In the genomic region with DNA sequence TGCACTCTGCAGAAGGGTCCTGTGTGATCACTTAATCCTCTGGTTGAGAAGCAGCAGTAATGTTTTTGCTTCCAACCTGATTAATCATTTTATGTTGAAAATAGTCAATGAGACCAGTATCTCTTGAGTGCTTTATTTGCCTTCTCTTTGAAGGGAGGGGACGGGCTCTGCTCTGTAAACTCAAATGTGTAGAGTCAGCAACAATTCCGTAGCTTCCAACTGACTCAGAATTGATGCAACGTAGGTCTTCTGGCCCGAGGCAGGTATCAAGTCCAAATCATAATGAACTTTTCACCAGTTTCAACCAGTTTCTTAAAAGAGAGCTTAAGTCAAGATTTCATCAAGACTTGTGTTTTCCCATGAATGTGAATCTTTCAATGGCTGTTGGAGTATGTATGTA, we compare ENCODE assay signal across 18 cellular contexts. TPM values are rescaled to one million over a fixed set of nuclear protein-coding genes. Genes with fewer than 3 reads are reported as not detected.
A peak's percentile ranks its signal among the peaks of the same experiment; 100 is the strongest.
DNase-seq lines count a peak whose midpoint lies in the region; ATAC-seq, FAIRE-seq and TF ChIP-seq lines count a peak whose summit lies in the region.
"Had no signal": no experiment of that assay in that cellular context is flagged by ENCODE, and none has a peak within 500 bp of the region (broad histone marks: within the 10 kb centered on the region; RNA-seq: fewer than 3 reads in every experiment).

No MANE protein-coding gene starts in this region.

- no CpG with 5 or more reads among the region's 4 CpGs for WGBS in IMR-90 (ENCODE audit: extremely low coverage in 2 of 2, insufficient read length in 1 of 2), 2 experiments
- WGBS in K562 (ENCODE audit: insufficient coverage, low coverage, missing lambda C conversion rate), result 93% methylated on average over 4 of the region's 4 CpGs
- 67% methylated on average over 4 of the region's 4 CpGs for WGBS in hepatocyte (ENCODE audit: low lambda C conversion rate, missing lambda C conversion rate)

- H3K4me1 ChIP-seq in IMR-90 (ENCODE audit: control insufficient read depth, insufficient read depth, low read length) (no peaks in the 10 kb centered on the region), K562 (replicated peaks in 1 of 2; ENCODE audit: control insufficient read depth in 2 of 2, insufficient read depth in 2 of 2, low read length in 2 of 2) (no peaks in the 10 kb centered on the region; a peak in 1 of 5 replicates), hepatocyte (ENCODE audit: insufficient read depth) (no peaks in the 10 kb centered on the region)

- peak overlapping the region; percentile 17 for H3K27ac Mint-ChIP-seq in memory B cell
- H3K27ac Mint-ChIP-seq: CD4-positive, CD25-positive, alpha-beta regulatory T cell; HFFc6 had no signal

- no peak overlapping the region for H2AK9ac ChIP-seq in IMR-90 (replicated peaks; ENCODE audit: low read depth, low read length, poor library complexity)

- TF ChIP-seq CTCF in IMR-90 (conservative IDR thresholded peaks at IDR 0.05; ENCODE audit: low read depth, low read length) (no peak), K562 (IDR thresholded peaks at IDR 0.05 in 2 of 3, conservative IDR thresholded peaks at IDR 0.05 in 1 of 3; ENCODE audit: insufficient read depth in 2 of 3, low read depth in 1 of 3, low read length in 3 of 3) (no peak), hepatocyte (IDR thresholded peaks at IDR 0.05; ENCODE audit: poor library complexity) (no peak)

- dilution Hi-C loops in IMR-90 (cut with HindIII; ENCODE audit: low sequenced_read_pairs, unreplicated experiment), result no loop called here

- no peak for FAIRE-seq in K562 (lab: Jason Lieb, UNC)
- FAIRE-seq: GM12878, GM18507 had no signal

- H3K4me3 ChIP-seq in IMR-90 (ENCODE audit: insufficient read depth, low read depth, low read length), result no peak overlapping the region
- H3K4me3 ChIP-seq in K562, result no peak overlapping the region
- no peak overlapping the region for H3K4me3 ChIP-seq in hepatocyte
- H3K4me3 ChIP-seq: BLaER1, GM12878 had no signal

- H3K9ac ChIP-seq in IMR-90 (ENCODE audit: low read depth, low read length) (no peak overlapping the region), K562 (ENCODE audit: insufficient read depth in 1 of 2, low read depth in 2 of 2, low read length in 2 of 2) (no peak overlapping the region)
- H3K9ac ChIP-seq: BLaER1 had no signal

- TF ChIP-seq RAD21 in IMR-90 (IDR thresholded peaks at IDR 0.05; ENCODE audit: low read length) (no peak), K562 (CRISPR knock-in tag; conservative IDR thresholded peaks at IDR 0.05 in 1 of 2, IDR thresholded peaks at IDR 0.05 in 1 of 2) (no peak)

- POLR2A ChIA-PET in IMR-90 (lab: Charles Lee; ENCODE audit: unreplicated experiment), result no interaction called here
- POLR2A ChIA-PET in K562 (lab: Yijun Ruan, JAX), result interaction anchor here (0.6 kb wide), 1 partner anchor 13 kb away, joined by 3 read pairs; no protein-coding TSS in a partner anchor

- DNase-seq in IMR-90 (no peak), K562 (ENCODE audit: extremely low read depth in 1 of 4, low spot score in 3 of 4) (no peak), hepatocyte (ENCODE audit: low spot score) (peak; percentile 53), memory B cell (ENCODE audit: low spot score in 2 of 2) (no peak), A172 (ENCODE audit: low spot score) (no peak), midbrain (lab: John Stamatoyannopoulos, UW) (no peak), NCI-H524 treated with DMSO at 0.1 percent for 48 hours (lab: John Stamatoyannopoulos, UW) (no peak)
- DNase-seq in activated naive CD4-positive, alpha-beta T cell (lab: John Stamatoyannopoulos, UW), result no peak
- DNase-seq: AML-193; Calu3; CD4-positive, CD25-positive, alpha-beta regulatory T cell; DMS 273 treated with DMSO at 0.1 percent for 48 hours; DMS79; HCEC 1CT; HFFc6 had no signal

- H3K23ac ChIP-seq in IMR-90 (ENCODE audit: low read depth, low read length), result no peak overlapping the region

- H3K4ac ChIP-seq in IMR-90 (ENCODE audit: low read depth, low read length), result no peak overlapping the region

- H3K79me1 ChIP-seq in IMR-90 (ENCODE audit: low read depth in 1 of 2, low read length in 2 of 2), result peaks cover 15 to 17% of the 10 kb centered on the region in 2 experiments

- BruUV-seq in IMR-90 (replicated peaks; lab: Mats Ljungman, UMichigan), result no TSS peak
- no TSS peak for BruUV-seq in K562 (replicated peaks; lab: Mats Ljungman, UMichigan)

- no peak overlapping the region for H4K5ac ChIP-seq in IMR-90 (ENCODE audit: low read depth, low read length)

- H3K4me2 ChIP-seq in IMR-90 (ENCODE audit: low read depth, low read length) (no peak overlapping the region), K562 (ENCODE audit: insufficient read depth, low read length) (no peak overlapping the region), hepatocyte (no peak overlapping the region)
- H3K4me2 ChIP-seq: BLaER1 had no signal

- peaks cover 17% of the 10 kb centered on the region for H3K36me3 Mint-ChIP-seq in memory B cell

- H3K27me3 Mint-ChIP-seq in memory B cell, result no peaks in the 10 kb centered on the region
- H3K27me3 Mint-ChIP-seq: CD4-positive, CD25-positive, alpha-beta regulatory T cell had no signal

- TF ChIP-seq EP300 in K562 (IDR thresholded peaks at IDR 0.05; ENCODE audit: low read length), result no peak

- TF ChIP-seq POLR2A in IMR-90 (IDR thresholded peaks at IDR 0.05; ENCODE audit: low read depth, low read length), result no peak
- no peak for TF ChIP-seq POLR2A in K562 (conservative IDR thresholded peaks at IDR 0.05)

- CTCF ChIA-PET in IMR-90 (lab: Yijun Ruan, JAX), result no interaction called here
- CTCF ChIA-PET in K562 (lab: Yijun Ruan, JAX; ENCODE audit: low intra/inter-chr PET ratio), result no interaction called here

- H3K9me3 ChIP-seq in IMR-90 (ENCODE audit: control insufficient read depth, insufficient read depth, low read length) (no peaks in the 10 kb centered on the region), K562 (replicated peaks; ENCODE audit: control insufficient read depth, insufficient read depth, low read depth, low read length) (no peaks in the 10 kb centered on the region), hepatocyte (ENCODE audit: low read depth) (no peaks in the 10 kb centered on the region)
- H3K9me3 ChIP-seq: BLaER1 had no signal

- peaks cover 3% of the 10 kb centered on the region; the same call in 1 of the 2 replicates for H3K9me1 ChIP-seq in IMR-90 (ENCODE audit: insufficient read depth, low read length)
- no peaks in the 10 kb centered on the region for H3K9me1 ChIP-seq in K562 (ENCODE audit: control insufficient read depth, insufficient read depth, low read length)

- H2BK15ac ChIP-seq in IMR-90 (ENCODE audit: low read depth, low read length), result no peak overlapping the region

- H3K36me3 ChIP-seq in IMR-90 (ENCODE audit: control insufficient read depth, insufficient read depth, low read length) (peaks cover 23% of the 10 kb centered on the region), K562 (ENCODE audit: control insufficient read depth, insufficient read depth, low read length) (peaks cover 68% of the 10 kb centered on the region), hepatocyte (replicated peaks; ENCODE audit: insufficient read depth, low read depth) (no peaks in the 10 kb centered on the region)

- no peak overlapping the region for H3K14ac ChIP-seq in IMR-90 (replicated peaks; ENCODE audit: low read depth, low read length)

- no peak overlapping the region for H2BK5ac ChIP-seq in IMR-90 (ENCODE audit: low read depth, low read length, poor library complexity, severe bottlenecking)

- H3K27me3 ChIP-seq in IMR-90 (ENCODE audit: control insufficient read depth, insufficient read depth, low read length) (no peaks in the 10 kb centered on the region), K562 (ENCODE audit: control insufficient read depth in 2 of 2, insufficient read depth in 2 of 2, low read length in 2 of 2) (no peaks in the 10 kb centered on the region), hepatocyte (no peaks in the 10 kb centered on the region)
- H3K27me3 ChIP-seq: BLaER1 had no signal

- H3K27ac ChIP-seq in IMR-90 (ENCODE audit: insufficient read depth, low read length), result no peak overlapping the region
- H3K27ac ChIP-seq in K562 (ENCODE audit: extremely low read depth, low read depth, low read length), result no peak overlapping the region
- H3K27ac ChIP-seq in hepatocyte, result peak overlapping the region; percentile 83
- H3K27ac ChIP-seq: BLaER1 had no signal

- in situ Hi-C loops in IMR-90 (cut with MboI; ENCODE audit: low sequenced_read_pairs) (loop anchor here (25.0 kb wide), 1 partner anchor 218 kb away; no protein-coding TSS in a partner anchor), K562 (cut with MboI) (no loop called here)

- H3K4me3 Mint-ChIP-seq in memory B cell, result no peak overlapping the region
- H3K4me3 Mint-ChIP-seq: CD4-positive, CD25-positive, alpha-beta regulatory T cell; HFFc6 had no signal

- no peak for ATAC-seq in IMR-90 (ENCODE audit: low read depth)
- no peak for ATAC-seq in K562
- no peak for ATAC-seq in memory B cell (ENCODE audit: low read depth)
- ATAC-seq: GM12878 had no signal

- no peak overlapping the region for H4K8ac ChIP-seq in IMR-90 (ENCODE audit: low read depth in 2 of 2, low read length in 2 of 2)

- no peaks in the 10 kb centered on the region for H3K4me1 Mint-ChIP-seq in memory B cell

- intact Hi-C loops in IMR-90 (cut with micrococcal nuclease), result no loop called here
- intact Hi-C loops in K562 (cut with micrococcal nuclease), result no loop called here

- H2BK20ac ChIP-seq in IMR-90 (ENCODE audit: low read depth, low read length), result no peak overlapping the region

- H2AFZ ChIP-seq in IMR-90 (replicated peaks; ENCODE audit: low read length, poor library complexity) (no peak overlapping the region), K562 (ENCODE audit: low read depth, low read length) (no peak overlapping the region), hepatocyte (no peak overlapping the region)

- H3K9me3 Mint-ChIP-seq in memory B cell, result no peaks in the 10 kb centered on the region
- H3K9me3 Mint-ChIP-seq: CD4-positive, CD25-positive, alpha-beta regulatory T cell; HFFc6 had no signal

- no peak overlapping the region for H4K91ac ChIP-seq in IMR-90 (ENCODE audit: insufficient read depth, low read depth, low read length)

- no peaks in the 10 kb centered on the region for H3K79me2 ChIP-seq in K562 (ENCODE audit: control insufficient read depth, insufficient read depth, low read length)
- no peaks in the 10 kb centered on the region for H3K79me2 ChIP-seq in hepatocyte

- H4K20me1 ChIP-seq in IMR-90 (ENCODE audit: insufficient read depth, low read length), result no peaks in the 10 kb centered on the region; the same call in 1 of the 2 replicates
- no peaks in the 10 kb centered on the region; the same call in 1 of the 2 replicates for H4K20me1 ChIP-seq in K562 (replicated peaks; ENCODE audit: control insufficient read depth, insufficient read depth, low read length)
- no peaks in the 10 kb centered on the region for H4K20me1 ChIP-seq in hepatocyte (ENCODE audit: insufficient read depth, poor library complexity, severe bottlenecking)

- H2BK120ac ChIP-seq in IMR-90 (ENCODE audit: low read depth, low read length), result no peak overlapping the region

- H3K56ac ChIP-seq in IMR-90 (ENCODE audit: extremely low read depth, insufficient read depth, low read length), result no peak overlapping the region

- H3K9me2 ChIP-seq in hepatocyte (replicated peaks; ENCODE audit: insufficient read depth), result no peaks in the 10 kb centered on the region

- no peak overlapping the region for H2AK5ac ChIP-seq in IMR-90 (ENCODE audit: low read depth, low read length)

- no peak overlapping the region for H3K18ac ChIP-seq in IMR-90 (ENCODE audit: low read depth, low read length)

RNA-seq across cellular contexts. Expression of a gene that starts 26.3 kb away (rescaled TPM):
- total RNA-seq in IMR-90 (2012; rRNA removed), result 9.7 and 12.9 TPM in 2 replicates
- polyA plus RNA-seq in IMR-90 (2012; rRNA removed), result 47.7 and 55.0 TPM in 2 replicates
- 54.2 and 71.8 TPM in 2 replicates for polyA plus RNA-seq in IMR-90 (2012; cell fraction: cytosol; rRNA removed)
- 88.1 and 130 TPM in 2 replicates for polyA plus RNA-seq in IMR-90 (2012; cell fraction: nucleus; rRNA removed; ENCODE audit: low replicate concordance)
- 200 and 412 TPM in 2 replicates for total RNA-seq in K562 (2011; cell fraction: chromatin; rRNA removed; ENCODE audit: low replicate concordance)
- 373 and 423 TPM in 2 replicates for total RNA-seq in K562 (2011; cell fraction: nucleolus; rRNA removed)
- total RNA-seq in K562 (2011; cell fraction: nucleoplasm; rRNA removed), result 234 and 282 TPM in 2 replicates
- 50.2 and 52.1 TPM in 2 replicates for total RNA-seq in K562 (2014; rRNA removed)
- 42.0 and 45.8 TPM in 2 replicates for total RNA-seq in K562 (2014; rRNA removed; fragmentation: Illumina TruSeq; extraction: Trizol)
- total RNA-seq in K562 (2015; rRNA removed; fragmentation: Illumina TruSeq; extraction: Trizol), result 57.6 and 60.1 TPM in 2 replicates
- total RNA-seq in K562 (2021), result 89.4 and 101 TPM in 2 replicates
- polyA plus RNA-seq in K562 (2011; rRNA removed), result 71.2 and 76.6 TPM in 2 replicates
- 69.7 and 117 TPM in 2 replicates for polyA plus RNA-seq in K562 (2011; cell fraction: cytosol; rRNA removed)
- polyA plus RNA-seq in K562 (2011; cell fraction: nucleus; rRNA removed), result 294 and 516 TPM in 2 replicates
- 88.4 and 131 TPM in 2 replicates for polyA plus RNA-seq in K562 (2012)
- 79.5 and 81.8 TPM in 2 replicates for polyA plus RNA-seq in K562 (2014; fragmentation: Illumina TruSeq; extraction: Trizol)
- polyA plus RNA-seq in K562 (2014; fragmentation: Nextera tagmentation; extraction: Ambion mirVana), result 10 to 100 TPM; 22.7 to 24.2 TPM
- 80.9 and 102 TPM in 2 replicates for polyA plus RNA-seq in K562 (2014; rRNA removed)
- 50.9 and 87.7 TPM in 2 replicates for polyA minus RNA-seq in K562 (2011; rRNA and poly(A)+ RNA removed)
- polyA minus RNA-seq in K562 (2011; cell fraction: cytosol; rRNA and poly(A)+ RNA removed), result 43.3 and 54.1 TPM in 2 replicates
- 41.5 and 59.5 TPM in 2 replicates for polyA minus RNA-seq in K562 (2011; cell fraction: nucleus; rRNA and poly(A)+ RNA removed)
- 53.7 and 58.9 TPM in 2 replicates for total RNA-seq in hepatocyte
- polyA plus RNA-seq in hepatocyte, result 120 and 124 TPM in 2 replicates
- total RNA-seq in A172 (2014; rRNA removed; shearing (Covaris generic)), result 29.2 and 42.0 TPM in 2 replicates
